1 cellular context compared by ENCODE assay signal in the genomic region with DNA sequence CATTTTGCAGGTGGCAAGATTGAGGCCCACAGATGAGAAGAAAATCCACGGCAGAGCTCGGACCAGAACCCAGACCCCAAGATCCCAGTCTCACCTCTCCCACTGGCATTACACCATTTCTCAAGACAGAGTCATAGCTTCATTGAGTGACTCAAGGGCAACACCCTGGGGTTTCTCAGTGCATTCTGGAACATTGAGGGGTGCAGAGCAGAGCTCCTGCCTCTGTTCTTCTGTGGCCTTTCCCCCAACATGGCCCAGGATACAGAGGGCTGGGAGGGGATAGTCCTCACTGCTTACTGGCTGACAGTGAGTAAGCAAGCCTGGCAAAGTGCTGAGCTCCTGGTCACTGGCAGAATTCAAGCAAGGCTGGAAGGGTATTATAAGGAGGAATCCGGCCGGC.
TF ChIP-seq lines count a peak whose summit lies in the region.

No MANE protein-coding gene starts in this region.

TF ChIP-seq in A549, 52 proteins besides CTCF, POLR2A, EP300 and RAD21 (continued from another document):
- no peak for TF ChIP-seq RNF2 (IDR thresholded peaks at IDR 0.05; ENCODE audit: borderline replicate concordance, low read depth)
- TF ChIP-seq, protein P1, sequence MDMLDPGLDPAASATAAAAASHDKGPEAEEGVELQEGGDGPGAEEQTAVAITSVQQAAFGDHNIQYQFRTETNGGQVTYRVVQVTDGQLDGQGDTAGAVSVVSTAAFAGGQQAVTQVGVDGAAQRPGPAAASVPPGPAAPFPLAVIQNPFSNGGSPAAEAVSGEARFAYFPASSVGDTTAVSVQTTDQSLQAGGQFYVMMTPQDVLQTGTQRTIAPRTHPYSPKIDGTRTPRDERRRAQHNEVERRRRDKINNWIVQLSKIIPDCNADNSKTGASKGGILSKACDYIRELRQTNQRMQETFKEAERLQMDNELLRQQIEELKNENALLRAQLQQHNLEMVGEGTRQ (IDR thresholded peaks at IDR 0.05) = no peak
TF ChIP-seq in A549: peak in this region for 0.
